In the genomic region with DNA sequence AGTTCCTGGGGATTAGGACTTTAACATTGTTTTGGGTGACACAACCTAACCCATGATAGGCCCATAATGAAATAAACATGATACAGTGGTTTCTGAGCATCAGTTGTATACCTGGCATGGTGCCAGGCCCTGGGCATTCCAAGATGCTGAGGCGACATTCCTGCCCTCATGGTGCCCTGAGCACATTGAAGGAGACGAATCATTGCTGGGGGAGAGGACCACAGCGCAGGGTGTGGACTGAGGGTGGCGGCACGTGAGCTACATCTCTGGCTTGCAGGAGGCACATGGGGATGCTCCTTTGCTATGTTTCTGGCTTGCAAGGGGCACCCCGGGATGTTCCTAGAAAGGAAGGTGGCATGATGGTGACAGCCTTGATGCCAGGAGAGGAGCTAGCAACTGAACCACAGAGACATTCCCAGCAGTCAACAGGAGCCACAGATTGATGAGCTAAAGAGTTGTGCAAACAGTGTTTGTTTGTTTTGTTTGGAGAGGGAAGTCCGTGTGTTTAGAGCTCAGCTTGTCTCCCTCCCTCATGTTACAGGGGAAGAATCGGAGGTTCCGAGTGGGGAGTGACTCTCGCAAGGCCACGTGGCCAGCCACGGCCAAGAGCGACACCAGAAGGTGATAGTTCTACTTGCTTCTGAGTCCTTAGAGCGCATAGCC, we compare ENCODE assay signal across 10 cellular contexts.
A peak's percentile ranks its signal among the peaks of the same experiment; 100 is the strongest.
DNase-seq lines count a peak whose midpoint lies in the region; ATAC-seq and TF ChIP-seq lines count a peak whose summit lies in the region.
"Had no signal": no experiment of that assay in that cellular context is flagged by ENCODE, and none has a peak within 500 bp of the region (broad histone marks: within the 10 kb centered on the region; RNA-seq: fewer than 3 reads in every experiment).

No MANE protein-coding gene starts in this region.

- no peaks in the 10 kb centered on the region for H3K27me3 ChIP-seq in heart left ventricle
- H3K27me3 ChIP-seq: right atrium auricular region had no signal

- H3K4me1 ChIP-seq in heart left ventricle: no peaks in the 10 kb centered on the region
- H3K4me1 ChIP-seq: right atrium auricular region had no signal

- no peak for ATAC-seq in heart left ventricle
- no peak for ATAC-seq in GM21786 (IDR thresholded peaks at IDR 0.05; ENCODE audit: unreplicated experiment)

- intact Hi-C loops in heart left ventricle (cut with DNase I): no loop called here

- DNase-seq in EH (ENCODE audit: low read depth): peak; percentile 87
- DNase-seq in NCI-H2029 treated with DMSO at 0.1 percent for 48 hours (lab: John Stamatoyannopoulos, UW): peak; percentile 91
- DNase-seq in T47D (ENCODE audit: low read depth in 1 of 2, low spot score in 1 of 2): peak; percentile 51 to 91
- no peak for DNase-seq in heart left ventricle
- no peak for DNase-seq in activated CD4-positive, alpha-beta T cell treated with anti-CD3 and anti-CD28 coated beads for 4 hours
- DNase-seq in GM10266 (ENCODE audit: extremely low spot score): no peak

- peaks cover 16% of the 10 kb centered on the region for H3K4me1 Mint-ChIP-seq in nephron

- H3K27me3 Mint-ChIP-seq in nephron (ENCODE audit: low read depth): peaks cover 11% of the 10 kb centered on the region
- H3K27me3 Mint-ChIP-seq: stimulated activated naive CD8-positive, alpha-beta T cell treated with anti-CD3 and anti-CD28 coated beads, Interleukin-15, Interleukin-2, amounts not matched to agents 100 ng/mL and 50 ng/mL, for 24 hours had no signal

- peak overlapping the region in 2 of 3 experiments; percentile 72 to 76 for H3K27ac Mint-ChIP-seq in nephron
- H3K27ac Mint-ChIP-seq: stimulated activated naive CD8-positive, alpha-beta T cell treated with anti-CD3 and anti-CD28 coated beads, Interleukin-15, Interleukin-2, amounts not matched to agents 100 ng/mL and 50 ng/mL, for 24 hours had no signal

- peaks cover 10% of the 10 kb centered on the region for H3K36me3 Mint-ChIP-seq in nephron (ENCODE audit: low read depth)

- TF ChIP-seq CTCF in nephron (IDR thresholded peaks at IDR 0.05; ENCODE audit: unreplicated experiment in 3 of 3) (no peak), heart left ventricle (IDR thresholded peaks at IDR 0.05) (no peak), GM10266 (IDR thresholded peaks at IDR 0.05; ENCODE audit: control insufficient read depth, insufficient read depth, low read depth, missing control alignments) (no peak)

- peaks cover 0 to 5% (median 0%) of the 10 kb centered on the region in 12 donors for H3K9me3 ChIP-seq in heart left ventricle

- no peak overlapping the region for H3K4me3 Mint-ChIP-seq in nephron
- H3K4me3 Mint-ChIP-seq: stimulated activated naive CD8-positive, alpha-beta T cell treated with anti-CD3 and anti-CD28 coated beads, Interleukin-15, Interleukin-2, amounts not matched to agents 100 ng/mL and 50 ng/mL, for 24 hours had no signal

- H3K9me3 Mint-ChIP-seq in nephron: peaks cover 3% of the 10 kb centered on the region
- H3K9me3 Mint-ChIP-seq: stimulated activated naive CD8-positive, alpha-beta T cell treated with anti-CD3 and anti-CD28 coated beads, Interleukin-15, Interleukin-2, amounts not matched to agents 100 ng/mL and 50 ng/mL, for 24 hours had no signal

- H3K4me3 ChIP-seq in heart left ventricle: no peak overlapping the region
- H3K4me3 ChIP-seq: right atrium auricular region had no signal

- no peak overlapping the region for H3K27ac ChIP-seq in heart left ventricle
- H3K27ac ChIP-seq: right atrium auricular region had no signal

- in situ Hi-C loops in T47D (cut with HindIII; ENCODE audit: low pct_unique_long_range_greater_than_20kb, low sequenced_read_pairs): no loop called here

- 76 to 83% (median 78%) methylated on average over 14 of the region's 14 CpGs for WGBS in heart left ventricle, 4 donors

- H3K36me3 ChIP-seq in heart left ventricle: peaks cover 0 to 4% (median 0%) of the 10 kb centered on the region in 9 donors
- H3K36me3 ChIP-seq: right atrium auricular region had no signal

- no peak for TF ChIP-seq POLR2A in heart left ventricle (IDR thresholded peaks at IDR 0.05)

Comparison
In these comparisons a context has a peak if more than half of its experiments do, and no peak if none do; other contexts are left out.
1. DNase-seq: peak in EH (single experiment), NCI-H2029 treated with DMSO at 0.1 percent for 48 hours (single experiment) and T47D (2 of 2); none in heart left ventricle (0 of 5), activated CD4-positive, alpha-beta T cell treated with anti-CD3 and anti-CD28 coated beads for 4 hours (0 of 2) and GM10266 (single experiment).